In the genomic region with DNA sequence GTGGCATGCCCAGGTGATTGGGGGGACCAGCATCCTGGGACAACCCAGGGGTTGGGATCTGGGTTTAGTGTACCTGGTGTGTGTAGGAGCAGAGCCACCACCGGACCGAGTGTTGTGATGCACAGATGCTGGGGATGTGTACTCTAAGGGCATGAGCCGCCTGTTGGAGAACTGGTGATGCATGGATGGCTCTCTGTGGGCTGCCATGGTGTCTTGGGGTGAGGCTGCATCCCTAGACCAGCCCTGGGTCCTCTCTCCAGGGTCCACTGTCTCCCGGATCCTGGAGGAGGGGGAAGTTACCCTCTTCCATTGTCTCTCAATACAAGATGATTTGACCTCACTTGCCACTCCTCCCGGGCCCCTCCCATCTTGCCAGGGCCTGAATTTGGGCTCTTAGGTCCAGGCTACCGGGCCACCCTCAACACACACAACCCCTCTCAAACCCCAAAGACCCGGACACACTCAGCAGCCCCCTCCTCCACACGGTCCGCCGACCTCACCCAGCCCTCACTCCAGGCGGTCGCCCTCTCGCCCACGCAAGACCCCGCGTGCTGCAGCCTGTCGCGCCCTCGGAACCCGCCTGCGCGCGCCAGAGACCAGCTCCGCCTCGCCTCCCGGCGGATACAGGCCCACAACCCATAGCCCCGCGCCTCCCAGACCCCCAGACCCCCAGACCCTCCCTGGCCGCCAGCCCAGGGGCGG, we compare ENCODE assay signal across 8 cellular contexts. TPM values are rescaled to one million over a fixed set of nuclear protein-coding genes. Genes with fewer than 3 reads are reported as not detected.
DNase-seq lines count a peak whose midpoint lies in the region; ATAC-seq and TF ChIP-seq lines count a peak whose summit lies in the region.

No MANE protein-coding gene starts in this region.

- peak; percentile 3 for ATAC-seq in activated CD8-positive, alpha-beta T cell treated with anti-CD3 and anti-CD28 coated beads, Interleukin-2, amount 10 ng/mL, durations not matched to agents 7 days and 5 days
- no peak for ATAC-seq in GM19328 (IDR thresholded peaks at IDR 0.05; ENCODE audit: unreplicated experiment)
- ATAC-seq in GM21367 (IDR thresholded peaks at IDR 0.05; ENCODE audit: unreplicated experiment): no peak
- no peak for ATAC-seq in GM21528 (IDR thresholded peaks at IDR 0.05; ENCODE audit: low FRiP score, unreplicated experiment)

- H3K9me2 ChIP-seq in GM23248 (ENCODE audit: insufficient read depth): no peaks in the 10 kb centered on the region

- H3K4me1 ChIP-seq in BE2C (peaks cover 10% of the 10 kb centered on the region), GM23248 (ENCODE audit: insufficient read depth) (peaks cover 3% of the 10 kb centered on the region; the same call in 1 of the 2 replicates), cardiac muscle cell (ENCODE audit: low read depth) (no peaks in the 10 kb centered on the region)

- in situ Hi-C loops in GM23248 (cut with MboI): no loop called here

- no peak for DNase-seq in BE2C
- DNase-seq in GM23248: peak; percentile 49
- no peak for DNase-seq in activated CD8-positive, alpha-beta T cell treated with anti-CD3 and anti-CD28 coated beads, Interleukin-2, amount 10 ng/mL, durations not matched to agents 7 days and 5 days
- peak in 1 of 2 donors; percentile 28 for DNase-seq in cardiac muscle cell (ENCODE audit: low read depth in 1 of 2, low spot score in 1 of 2)
- peak; percentile 30 for DNase-seq in progenitor cell of endocrine pancreas (ENCODE audit: low spot score, unreplicated experiment)

- H3K9me3 Mint-ChIP-seq in activated CD8-positive, alpha-beta T cell treated with anti-CD3 and anti-CD28 coated beads, Interleukin-2, amount 10 ng/mL, durations not matched to agents 7 days and 5 days (ENCODE audit: insufficient read depth): no peaks in the 10 kb centered on the region
- H3K9me3 Mint-ChIP-seq in progenitor cell of endocrine pancreas (ENCODE audit: low read depth): no peaks in the 10 kb centered on the region

- H3K27ac ChIP-seq in GM23248: no peak overlapping the region
- peak overlapping the region; percentile 26 for H3K27ac ChIP-seq in cardiac muscle cell

- H3K4me2 ChIP-seq in GM23248 (ENCODE audit: unreplicated experiment): peak overlapping the region; percentile 83

- H3K36me3 ChIP-seq in BE2C: no peaks in the 10 kb centered on the region
- no peaks in the 10 kb centered on the region for H3K36me3 ChIP-seq in GM23248 (ENCODE audit: low read depth)
- peaks cover 5% of the 10 kb centered on the region for H3K36me3 ChIP-seq in cardiac muscle cell

- H3K79me2 ChIP-seq in GM23248 (ENCODE audit: insufficient read depth): no peaks in the 10 kb centered on the region

- H3K4me3 Mint-ChIP-seq in activated CD8-positive, alpha-beta T cell treated with anti-CD3 and anti-CD28 coated beads, Interleukin-2, amount 10 ng/mL, durations not matched to agents 7 days and 5 days: peak overlapping the region; percentile 78
- H3K4me3 Mint-ChIP-seq in progenitor cell of endocrine pancreas (ENCODE audit: low read depth): peak overlapping the region; percentile 86

- H3K36me3 Mint-ChIP-seq in activated CD8-positive, alpha-beta T cell treated with anti-CD3 and anti-CD28 coated beads, Interleukin-2, amount 10 ng/mL, durations not matched to agents 7 days and 5 days (ENCODE audit: low read depth): no peaks in the 10 kb centered on the region
- H3K36me3 Mint-ChIP-seq in progenitor cell of endocrine pancreas (ENCODE audit: insufficient read depth): no peaks in the 10 kb centered on the region

- CTCF ChIA-PET in activated CD8-positive, alpha-beta T cell treated with anti-CD3 and anti-CD28 coated beads, Interleukin-2, amount 10 ng/mL, durations not matched to agents 7 days and 5 days (lab: Charles Lee): no interaction called here

- H3K9me3 ChIP-seq in BE2C (no peaks in the 10 kb centered on the region), GM23248 (ENCODE audit: low read depth) (no peaks in the 10 kb centered on the region), cardiac muscle cell (ENCODE audit: low read depth) (no peaks in the 10 kb centered on the region)

- no peak for TF ChIP-seq CTCF in BE2C (IDR thresholded peaks at IDR 0.05; ENCODE audit: low read depth, low read length)
- no peak for TF ChIP-seq CTCF in cardiac muscle cell (IDR thresholded peaks at IDR 0.05; ENCODE audit: low read depth, low read length)
- TF ChIP-seq CTCF in progenitor cell of endocrine pancreas (IDR thresholded peaks at IDR 0.05; ENCODE audit: unreplicated experiment): no peak

- no peaks in the 10 kb centered on the region for H4K20me1 ChIP-seq in GM23248 (ENCODE audit: insufficient read depth)

- peaks cover 11% of the 10 kb centered on the region for H3K4me1 Mint-ChIP-seq in activated CD8-positive, alpha-beta T cell treated with anti-CD3 and anti-CD28 coated beads, Interleukin-2, amount 10 ng/mL, durations not matched to agents 7 days and 5 days (ENCODE audit: low read depth)
- peaks cover 3% of the 10 kb centered on the region for H3K4me1 Mint-ChIP-seq in progenitor cell of endocrine pancreas (ENCODE audit: low read depth)

- POLR2A ChIA-PET in activated CD8-positive, alpha-beta T cell treated with anti-CD3 and anti-CD28 coated beads, Interleukin-2, amount 10 ng/mL, durations not matched to agents 7 days and 5 days (lab: Charles Lee): no interaction called here

- no peaks in the 10 kb centered on the region for H3K27me3 ChIP-seq in BE2C
- no peaks in the 10 kb centered on the region for H3K27me3 ChIP-seq in GM23248 (replicated peaks; ENCODE audit: insufficient read depth)
- H3K27me3 ChIP-seq in cardiac muscle cell: no peaks in the 10 kb centered on the region

- H3K27me3 Mint-ChIP-seq in activated CD8-positive, alpha-beta T cell treated with anti-CD3 and anti-CD28 coated beads, Interleukin-2, amount 10 ng/mL, durations not matched to agents 7 days and 5 days (ENCODE audit: low read depth): peaks cover 3% of the 10 kb centered on the region
- no peaks in the 10 kb centered on the region for H3K27me3 Mint-ChIP-seq in progenitor cell of endocrine pancreas

- no peaks in the 10 kb centered on the region for H3F3A ChIP-seq in GM23248 (ENCODE audit: insufficient read depth)

- 7 to 11% methylated on average over 14 to 29 of the region's 31 CpGs for WGBS in GM23248 (ENCODE audit: low coverage in 1 of 2, low lambda C conversion rate in 2 of 2, missing lambda C conversion rate in 2 of 2), 2 experiments

- peak overlapping the region; percentile 67 for H3K27ac Mint-ChIP-seq in activated CD8-positive, alpha-beta T cell treated with anti-CD3 and anti-CD28 coated beads, Interleukin-2, amount 10 ng/mL, durations not matched to agents 7 days and 5 days
- H3K27ac Mint-ChIP-seq in progenitor cell of endocrine pancreas: peak overlapping the region; percentile 69

- H3K9ac ChIP-seq in GM23248: peak overlapping the region; percentile 85

- peak overlapping the region; percentile 80 for H2AFZ ChIP-seq in GM23248

- H3K4me3 ChIP-seq in BE2C (ENCODE audit: low read depth, low read length) (peak overlapping the region; percentile 56), GM23248 (peak overlapping the region; percentile 76), cardiac muscle cell (peak overlapping the region; percentile 57)

RNA-seq across cellular contexts. Expression of a gene that starts 0.6 kb away (rescaled TPM):
- 8.6 TPM for polyA plus RNA-seq in BE2C (2012; ENCODE audit: insufficient read depth, insufficient read length, low read depth)
- 7.8 and 16.3 TPM in 2 replicates for total RNA-seq in GM23248 (2014; rRNA removed; shearing (Covaris generic))
- polyA plus RNA-seq in GM23248 (2016; fragmentation: Nextera tagmentation; extraction: Ambion mirVana): 10.6 and 11.4 TPM in 2 replicates
- total RNA-seq in activated CD8-positive, alpha-beta T cell treated with anti-CD3 and anti-CD28 coated beads, Interleukin-2, amount 10 ng/mL, durations not matched to agents 7 days and 5 days: 1 to 10 TPM in 1 of 2 experiments, under 1 TPM in 1; 0.91 to 1.3 TPM
- 33.0 and 42.4 TPM in 2 replicates for total RNA-seq in cardiac muscle cell
- polyA plus RNA-seq in cardiac muscle cell: 48.4 and 58.5 TPM in 2 replicates
- 23.6 and 24.6 TPM in 2 replicates for total RNA-seq in progenitor cell of endocrine pancreas

RNA-seq across cellular contexts. Expression of a gene that starts 10.7 kb away (rescaled TPM):
- polyA plus RNA-seq in BE2C (2012; ENCODE audit: insufficient read depth, insufficient read length, low read depth): 14.6 TPM
- 2.1 and 5.3 TPM in 2 replicates for total RNA-seq in GM23248 (2014; rRNA removed; shearing (Covaris generic))
- polyA plus RNA-seq in GM23248 (2016; fragmentation: Nextera tagmentation; extraction: Ambion mirVana): 0.14 and 0.60 TPM in 2 replicates
- total RNA-seq in activated CD8-positive, alpha-beta T cell treated with anti-CD3 and anti-CD28 coated beads, Interleukin-2, amount 10 ng/mL, durations not matched to agents 7 days and 5 days: 10 to 100 TPM; 20.0 to 23.6 TPM
- total RNA-seq in cardiac muscle cell: 12.0 and 20.4 TPM in 2 replicates
- polyA plus RNA-seq in cardiac muscle cell: 17.2 and 24.1 TPM in 2 replicates
- 16.9 and 17.1 TPM in 2 replicates for total RNA-seq in progenitor cell of endocrine pancreas

RNA-seq across cellular contexts. Expression of a gene that starts 36.5 kb away (rescaled TPM):
- polyA plus RNA-seq in BE2C (2012; ENCODE audit: insufficient read depth, insufficient read length, low read depth): 546 TPM
- 79.4 and 106 TPM in 2 replicates for total RNA-seq in GM23248 (2014; rRNA removed; shearing (Covaris generic))
- polyA plus RNA-seq in GM23248 (2016; fragmentation: Nextera tagmentation; extraction: Ambion mirVana) (108 and 109 TPM in 2 replicates), cardiac muscle cell (119 and 125 TPM in 2 replicates)
- total RNA-seq in activated CD8-positive, alpha-beta T cell treated with anti-CD3 and anti-CD28 coated beads, Interleukin-2, amount 10 ng/mL, durations not matched to agents 7 days and 5 days: 100 to 1,000 TPM; 136 to 144 TPM
- total RNA-seq in cardiac muscle cell (222 and 290 TPM in 2 replicates), progenitor cell of endocrine pancreas (124 and 125 TPM in 2 replicates)

RNA-seq across cellular contexts. Expression of a gene that starts 37.4 kb away (rescaled TPM):
- 49.5 TPM for polyA plus RNA-seq in BE2C (2012; ENCODE audit: insufficient read depth, insufficient read length, low read depth)
- total RNA-seq in GM23248 (2014; rRNA removed; shearing (Covaris generic)): 92.4 and 125 TPM in 2 replicates
- polyA plus RNA-seq in GM23248 (2016; fragmentation: Nextera tagmentation; extraction: Ambion mirVana) (37.2 and 43.0 TPM in 2 replicates), cardiac muscle cell (68.8 and 69.8 TPM in 2 replicates)
- 100 to 1,000 TPM; 129 to 133 TPM for total RNA-seq in activated CD8-positive, alpha-beta T cell treated with anti-CD3 and anti-CD28 coated beads, Interleukin-2, amount 10 ng/mL, durations not matched to agents 7 days and 5 days
- total RNA-seq in cardiac muscle cell (73.9 and 106 TPM in 2 replicates), progenitor cell of endocrine pancreas (62.0 and 67.5 TPM in 2 replicates)

Comparison
In these comparisons a context has a peak if more than half of its experiments do, and no peak if none do; other contexts are left out.
1. DNase-seq: peak in GM23248 (single experiment) and progenitor cell of endocrine pancreas (single experiment); none in BE2C (single experiment) and activated CD8-positive, alpha-beta T cell treated with anti-CD3 and anti-CD28 coated beads, Interleukin-2, amount 10 ng/mL, durations not matched to agents 7 days and 5 days (single experiment).
2. Peak in every context shown above with its lines, with median percentiles within 50 percentile points of each other: H3K4me3 ChIP-seq.